In genomic region chr2:180655842-180656454, GRCh38 we compare ENCODE assay signal across 2 cellular contexts.
TF ChIP-seq lines count a peak whose summit lies in the region.

No MANE protein-coding gene starts in this region.

TF ChIP-seq in K562, 482 proteins besides CTCF, POLR2A, EP300 and RAD21:
- TF ChIP-seq ZNF277 (CRISPR knock-in tag; IDR thresholded peaks at IDR 0.05; ENCODE audit: borderline replicate concordance): no peak
- TF ChIP-seq TFE3 (CRISPR knock-in tag; IDR thresholded peaks at IDR 0.05): peak; percentile 78

TF ChIP-seq in liver, 16 proteins besides CTCF, POLR2A, EP300 and RAD21 (continued from another document):
- no peak for TF ChIP-seq ZBTB33 (IDR thresholded peaks at IDR 0.05)
- TF ChIP-seq FOXA2 (IDR thresholded peaks at IDR 0.05): no peak
- no peak for TF ChIP-seq HNF4G (IDR thresholded peaks at IDR 0.05)
- TF ChIP-seq TAF1 (conservative IDR thresholded peaks at IDR 0.05): no peak
- no peak for TF ChIP-seq ATF3 (IDR thresholded peaks at IDR 0.05)
- TF ChIP-seq JUND (IDR thresholded peaks at IDR 0.05): no peak
- TF ChIP-seq HNF4A (conservative IDR thresholded peaks at IDR 0.05): no peak
- TF ChIP-seq GABPA (IDR thresholded peaks at IDR 0.05 in 1 of 2, conservative IDR thresholded peaks at IDR 0.05 in 1 of 2): no peak
- no peak for TF ChIP-seq REST (IDR thresholded peaks at IDR 0.05)
- no peak for TF ChIP-seq YY1 (IDR thresholded peaks at IDR 0.05)
